16 cellular contexts compared by ENCODE assay signal in the genomic region with DNA sequence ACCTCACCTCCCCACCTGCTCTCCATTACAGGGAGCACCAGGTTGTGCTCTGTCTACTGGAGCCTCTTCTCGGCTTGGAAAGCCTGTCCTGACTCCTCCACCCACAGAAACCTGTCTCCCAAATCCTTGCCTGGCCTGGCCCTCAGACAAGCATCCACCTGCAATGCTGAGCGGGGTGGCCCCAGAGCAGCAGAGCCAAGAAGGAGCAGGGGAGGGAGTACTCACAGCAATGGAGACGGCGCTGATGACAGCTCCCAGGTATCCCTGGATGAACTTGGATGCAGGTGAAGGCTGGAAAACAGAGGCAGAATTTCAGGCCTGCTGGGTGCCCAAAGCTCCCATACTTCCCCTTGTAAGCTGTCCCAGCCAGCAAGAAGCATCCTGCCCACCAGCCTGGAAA.
DNase-seq lines count a peak whose midpoint lies in the region; ATAC-seq and TF ChIP-seq lines count a peak whose summit lies in the region.
"Had no signal": no experiment of that assay in that cellular context is flagged by ENCODE, and none has a peak within 500 bp of the region (broad histone marks: within the 10 kb centered on the region; RNA-seq: fewer than 3 reads in every experiment).

No MANE protein-coding gene starts in this region.

- H3K27ac Mint-ChIP-seq in activated CD8-positive, alpha-beta memory T cell treated with anti-CD3 and anti-CD28 coated beads, Interleukin-2, amount 10 ng/mL, durations not matched to agents 7 days and 5 days = no peak overlapping the region
- H3K27ac Mint-ChIP-seq: CD8-positive, alpha-beta memory T cell had no signal

- H3K27ac ChIP-seq in WERI-Rb-1 (no peak overlapping the region), SJCRH30 (no peak overlapping the region)
- H3K27ac ChIP-seq: BLaER1, HL-60 had no signal

- H3K27me3 Mint-ChIP-seq in activated CD8-positive, alpha-beta memory T cell treated with anti-CD3 and anti-CD28 coated beads, Interleukin-2, amount 10 ng/mL, durations not matched to agents 7 days and 5 days = no peaks in the 10 kb centered on the region
- H3K27me3 Mint-ChIP-seq: CD8-positive, alpha-beta memory T cell had no signal

- ATAC-seq in activated CD8-positive, alpha-beta memory T cell treated with anti-CD3 and anti-CD28 coated beads, Interleukin-2, amount 10 ng/mL, durations not matched to agents 7 days and 5 days = no peak
- ATAC-seq in GM21515 (IDR thresholded peaks at IDR 0.05; ENCODE audit: unreplicated experiment) = no peak

- H3K9me3 ChIP-seq in WERI-Rb-1 (ENCODE audit: severe bottlenecking) (no peaks in the 10 kb centered on the region), SJCRH30 (replicated peaks) (no peaks in the 10 kb centered on the region)
- H3K9me3 ChIP-seq: BLaER1, Caco-2 had no signal

- H3K27me3 ChIP-seq in WERI-Rb-1 (ENCODE audit: insufficient read depth, low read depth, severe bottlenecking) (no peaks in the 10 kb centered on the region), SJCRH30 (no peaks in the 10 kb centered on the region)
- H3K27me3 ChIP-seq: BLaER1 had no signal

- H3K4me1 ChIP-seq in SJCRH30 = no peaks in the 10 kb centered on the region

- no peak for TF ChIP-seq CTCF in WERI-Rb-1 (IDR thresholded peaks at IDR 0.05; ENCODE audit: low read depth, low read length)

- CTCF ChIA-PET in activated CD8-positive, alpha-beta memory T cell treated with anti-CD3 and anti-CD28 coated beads, Interleukin-2, amount 10 ng/mL, durations not matched to agents 7 days and 5 days (lab: Charles Lee) = no interaction called here

- peak; percentile 37 for DNase-seq in activated CD8-positive, alpha-beta memory T cell treated with anti-CD3 and anti-CD28 coated beads, Interleukin-2, amount 50 U/mL, for 48 hours
- no peak for DNase-seq in activated CD8-positive, alpha-beta memory T cell treated with anti-CD3 and anti-CD28 coated beads, Interleukin-2, amount 10 ng/mL, durations not matched to agents 7 days and 5 days
- DNase-seq in D341Med (ENCODE audit: low spot score) = peak; percentile 13
- DNase-seq in WERI-Rb-1 = peak; percentile 5
- DNase-seq in islet precursor cell = peak; percentile 40
- no peak for DNase-seq in SJCRH30
- no peak for DNase-seq in UCSD-AML1 (lab: John Stamatoyannopoulos, UW; ENCODE audit: unreplicated experiment)
- DNase-seq: 8988T; AML-193; Caco-2; CD8-positive, alpha-beta memory T cell; DMS53; GF-D8 had no signal

- H3K4me3 ChIP-seq in WERI-Rb-1 (ENCODE audit: low read depth, low read length) = no peak overlapping the region
- H3K4me3 ChIP-seq in SJCRH30 = no peak overlapping the region
- H3K4me3 ChIP-seq: BLaER1 had no signal

- no peaks in the 10 kb centered on the region for H3K36me3 ChIP-seq in WERI-Rb-1
- H3K36me3 ChIP-seq in SJCRH30 = no peaks in the 10 kb centered on the region

- no peaks in the 10 kb centered on the region for H3K4me1 Mint-ChIP-seq in activated CD8-positive, alpha-beta memory T cell treated with anti-CD3 and anti-CD28 coated beads, Interleukin-2, amount 10 ng/mL, durations not matched to agents 7 days and 5 days
- H3K4me1 Mint-ChIP-seq: CD8-positive, alpha-beta memory T cell had no signal

- no peaks in the 10 kb centered on the region for H3K36me3 Mint-ChIP-seq in activated CD8-positive, alpha-beta memory T cell treated with anti-CD3 and anti-CD28 coated beads, Interleukin-2, amount 10 ng/mL, durations not matched to agents 7 days and 5 days
- H3K36me3 Mint-ChIP-seq: CD8-positive, alpha-beta memory T cell had no signal

- no peaks in the 10 kb centered on the region for H3K9me3 Mint-ChIP-seq in activated CD8-positive, alpha-beta memory T cell treated with anti-CD3 and anti-CD28 coated beads, Interleukin-2, amount 10 ng/mL, durations not matched to agents 7 days and 5 days (ENCODE audit: low read depth)
- H3K9me3 Mint-ChIP-seq: CD8-positive, alpha-beta memory T cell had no signal

- no peak overlapping the region for H3K4me3 Mint-ChIP-seq in activated CD8-positive, alpha-beta memory T cell treated with anti-CD3 and anti-CD28 coated beads, Interleukin-2, amount 10 ng/mL, durations not matched to agents 7 days and 5 days
- H3K4me3 Mint-ChIP-seq: CD8-positive, alpha-beta memory T cell had no signal

Comparison
In these comparisons a context has a peak if more than half of its experiments do, and no peak if none do; other contexts are left out.
1. DNase-seq: peak in activated CD8-positive, alpha-beta memory T cell treated with anti-CD3 and anti-CD28 coated beads, Interleukin-2, amount 50 U/mL, for 48 hours (single experiment), D341Med (single experiment), WERI-Rb-1 (single experiment) and islet precursor cell (single experiment); none in activated CD8-positive, alpha-beta memory T cell treated with anti-CD3 and anti-CD28 coated beads, Interleukin-2, amount 10 ng/mL, durations not matched to agents 7 days and 5 days (single experiment), SJCRH30 (0 of 2) and UCSD-AML1 (single experiment).